Comparison of ENCODE assay signal across 1 cellular context in the genomic region with DNA sequence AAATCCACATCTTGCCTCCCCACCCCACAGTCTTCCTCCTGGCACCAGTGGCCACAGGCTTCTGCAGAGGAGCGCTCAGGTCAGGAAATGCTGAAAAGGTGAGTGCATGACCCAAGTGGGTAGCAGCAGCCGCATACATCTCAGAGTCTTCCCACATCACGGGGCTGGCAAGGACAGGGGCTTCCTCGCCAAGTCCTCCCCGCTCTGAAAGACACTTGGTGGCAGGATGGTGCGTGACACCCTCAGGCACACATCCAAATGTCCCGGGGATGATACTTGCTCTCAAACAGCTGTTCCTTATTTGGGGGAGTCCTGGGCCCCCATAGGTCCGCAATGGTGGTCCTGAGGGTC.
TF ChIP-seq lines count a peak whose summit lies in the region.

No MANE protein-coding gene starts in this region.

TF ChIP-seq in endothelial cell of umbilical vein, 7 proteins besides CTCF, POLR2A, EP300 and RAD21:
- TF ChIP-seq EZH2 (IDR thresholded peaks at IDR 0.05; ENCODE audit: borderline replicate concordance, low read depth, low read length, severe bottlenecking): no peak
- TF ChIP-seq POLR2AphosphoS5 (IDR thresholded peaks at IDR 0.05; ENCODE audit: insufficient read depth, low read depth, low read length): no peak
- TF ChIP-seq MYC (IDR thresholded peaks at IDR 0.05; ENCODE audit: low read depth, low read length): no peak
- no peak for TF ChIP-seq GATA2 (IDR thresholded peaks at IDR 0.05; ENCODE audit: insufficient read depth, insufficient read length, low read depth, low read length)
- TF ChIP-seq JUN (IDR thresholded peaks at IDR 0.05; ENCODE audit: borderline replicate concordance, insufficient read depth, insufficient read length, low read depth): no peak
- TF ChIP-seq FOS (IDR thresholded peaks at IDR 0.05; ENCODE audit: borderline replicate concordance, insufficient read depth, low read length): no peak
- TF ChIP-seq, protein P1, sequence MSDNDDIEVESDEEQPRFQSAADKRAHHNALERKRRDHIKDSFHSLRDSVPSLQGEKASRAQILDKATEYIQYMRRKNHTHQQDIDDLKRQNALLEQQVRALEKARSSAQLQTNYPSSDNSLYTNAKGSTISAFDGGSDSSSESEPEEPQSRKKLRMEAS (IDR thresholded peaks at IDR 0.05; ENCODE audit: insufficient read depth, insufficient read length): no peak
TF ChIP-seq in endothelial cell of umbilical vein: peak in this region for 0.
